In the genomic region with DNA sequence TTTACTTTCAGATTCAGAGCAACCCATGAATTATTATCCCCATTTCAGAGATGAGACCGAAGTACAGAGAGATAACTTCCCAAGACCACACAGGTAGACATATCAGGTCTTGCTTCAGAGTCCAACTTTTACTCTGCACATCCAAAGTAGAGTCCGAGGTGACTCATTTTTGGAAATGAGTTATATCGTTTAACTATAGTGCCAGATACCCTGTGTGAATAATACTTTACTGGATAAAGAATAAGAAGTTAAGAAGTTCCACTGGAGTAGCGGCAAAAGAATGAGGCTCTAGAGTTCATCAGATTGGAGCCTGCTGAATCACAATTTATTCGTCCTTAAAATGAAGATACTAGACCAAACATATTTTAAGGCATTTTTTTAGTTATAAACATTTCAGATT, we compare ENCODE assay signal across 30 cellular contexts.
DNase-seq lines count a peak whose midpoint lies in the region; ATAC-seq, FAIRE-seq and TF ChIP-seq lines count a peak whose summit lies in the region.
"Had no signal": no experiment of that assay in that cellular context is flagged by ENCODE, and none has a peak within 500 bp of the region (broad histone marks: within the 10 kb centered on the region; RNA-seq: fewer than 3 reads in every experiment).

No MANE protein-coding gene starts in this region.

- no TSS peak for BruUV-seq in mammary epithelial cell (replicated peaks; lab: Mats Ljungman, UMichigan)
- BruUV-seq in HepG2 (replicated peaks; lab: Mats Ljungman, UMichigan) = no TSS peak

- peaks cover 25% of the 10 kb centered on the region for H3K4me1 Mint-ChIP-seq in osteocyte (ENCODE audit: unreplicated experiment)
- H3K4me1 Mint-ChIP-seq: nephron progenitor cell had no signal

- H3K4me1 ChIP-seq in mammary epithelial cell (ENCODE audit: insufficient read depth, low read length) (peaks cover 14% of the 10 kb centered on the region), HepG2 (ENCODE audit: insufficient read depth, low read length) (no peaks in the 10 kb centered on the region), Peyer's patch (peaks cover 0 to 6% (median 0%) of the 10 kb centered on the region in 4 donors)
- H3K4me1 ChIP-seq: lower lobe of right lung, SJCRH30, spleen had no signal

- DNase-seq in ELR (ENCODE audit: low read depth) = peak; percentile 60
- peak; percentile 72 for DNase-seq in NCI-H226
- DNase-seq in mammary epithelial cell = peak; percentile 5
- no peak for DNase-seq in osteocyte (ENCODE audit: extremely low spot score, unreplicated experiment)
- no peak for DNase-seq in NCI-H748 treated with DMSO at 0.1 percent for 48 hours (lab: John Stamatoyannopoulos, UW)
- no peak for DNase-seq in HepG2 (ENCODE audit: low spot score)
- DNase-seq in Peyer's patch = no peak
- DNase-seq: activated CD8-positive, alpha-beta memory T cell treated with anti-CD3 and anti-CD28 coated beads for 24 hours; activated effector memory CD4-positive, alpha-beta T cell treated with anti-CD3 and anti-CD28 coated beads, Interleukin-2, amount 50 U/mL, for 16 hours; C1 segment of cervical spinal cord; COR-L47; DMS79 treated with DMSO at 0.1 percent for 48 hours; foreskin fibroblast; head of caudate nucleus; lower lobe of right lung; NCI-H1092 treated with DMSO at 0.1 percent for 48 hours; NCI-H187; NCI-H526; nephron progenitor cell; right cardiac atrium; SJCRH30; spleen; tibial artery had no signal

- H3K27me3 ChIP-seq in mammary epithelial cell (ENCODE audit: insufficient read depth, low read length) (no peaks in the 10 kb centered on the region), HepG2 (ENCODE audit: control insufficient read depth in 1 of 2, insufficient read depth in 2 of 2, low read length in 2 of 2) (no peaks in the 10 kb centered on the region), Peyer's patch (no peaks in the 10 kb centered on the region)
- H3K27me3 ChIP-seq: SJCRH30, spleen, tibial artery had no signal

- TF ChIP-seq POLR2A in HepG2 (IDR thresholded peaks at IDR 0.05; ENCODE audit: insufficient read depth in 1 of 2, low read depth in 2 of 2, low read length in 2 of 2) (no peak), Peyer's patch (IDR thresholded peaks at IDR 0.05) (no peak)

- no peaks in the 10 kb centered on the region for H3K27me3 Mint-ChIP-seq in osteocyte (ENCODE audit: unreplicated experiment)
- H3K27me3 Mint-ChIP-seq: brain had no signal

- CTCF ChIA-PET in mammary epithelial cell (lab: Charles Lee; ENCODE audit: low non-redundant PET) (no interaction called here), HepG2 (lab: Yijun Ruan, JAX; ENCODE audit: low intra/inter-chr PET ratio, low total read pairs) (no interaction called here)

- H3K79me2 ChIP-seq in mammary epithelial cell (ENCODE audit: insufficient read depth, low read length) (no peaks in the 10 kb centered on the region), HepG2 (ENCODE audit: insufficient read depth, low read length) (no peaks in the 10 kb centered on the region)

- TF ChIP-seq CTCF in mammary epithelial cell (conservative IDR thresholded peaks at IDR 0.05 in 1 of 2, IDR thresholded peaks at IDR 0.05 in 1 of 2; ENCODE audit: extremely low read depth in 1 of 2, insufficient read depth in 1 of 2, low read depth in 1 of 2, low read length in 2 of 2) (no peak), osteocyte (IDR thresholded peaks at IDR 0.05) (no peak), HepG2 (CRISPR knock-in tag; IDR thresholded peaks at IDR 0.05) (no peak), Peyer's patch (IDR thresholded peaks at IDR 0.05) (no peak)

- H2AFZ ChIP-seq in mammary epithelial cell (ENCODE audit: low read depth, low read length) (no peak overlapping the region), HepG2 (ENCODE audit: low read length) (no peak overlapping the region)

- TF ChIP-seq EP300 in HepG2 (IDR thresholded peaks at IDR 0.05; ENCODE audit: low read depth in 2 of 2, low read length in 2 of 2) (no peak), HepG2 (CRISPR knock-in tag; IDR thresholded peaks at IDR 0.05; ENCODE audit: borderline replicate concordance) (no peak)

- TF ChIP-seq RAD21 in HepG2 (CRISPR knock-in tag; IDR thresholded peaks at IDR 0.05) = no peak

- peaks cover 75% of the 10 kb centered on the region for H3K36me3 Mint-ChIP-seq in osteocyte (ENCODE audit: unreplicated experiment)

- in situ Hi-C loops in mammary epithelial cell (cut with MboI; ENCODE audit: low sequenced_read_pairs in 2 of 2) (no loop called here), HepG2 (cut with HindIII; ENCODE audit: extremely low pct_ligation_motif_present, low pct_unique_long_range_greater_than_20kb) (no loop called here)

- POLR2A ChIA-PET in HepG2 (lab: Yijun Ruan, JAX) = no interaction called here

- H3K27ac ChIP-seq in mammary epithelial cell (ENCODE audit: insufficient read depth, low read depth, low read length) (no peak overlapping the region), HepG2 (ENCODE audit: extremely low read length, insufficient read depth, low read length) (no peak overlapping the region), Peyer's patch (no peak overlapping the region)
- H3K27ac ChIP-seq: lower lobe of right lung, SJCRH30, spleen, tibial artery had no signal

- H3K36me3 ChIP-seq in mammary epithelial cell (ENCODE audit: insufficient read depth, low read length) = peaks cover 2% of the 10 kb centered on the region
- H3K36me3 ChIP-seq in HepG2 (replicated peaks in 1 of 2; ENCODE audit: control insufficient read depth in 1 of 2, insufficient read depth in 2 of 2, low read length in 2 of 2) = peaks cover 9 to 41% of the 10 kb centered on the region in 2 experiments; a peak in 3 of 5 replicates
- peaks cover 0 to 43% (median 3%) of the 10 kb centered on the region in 3 donors for H3K36me3 ChIP-seq in Peyer's patch

- H3K4me3 Mint-ChIP-seq in osteocyte (ENCODE audit: unreplicated experiment) = no peak overlapping the region
- H3K4me3 Mint-ChIP-seq: brain; nephron progenitor cell; T-helper 1 cell treated with Interleukin-12 subunit alpha and Interleukin-12 subunit beta and Interleukin-4 antibody, amounts not matched to agents 30 μg/mL and 1 μg/mL, for 36 hours had no signal

- FAIRE-seq in HepG2 (lab: Jason Lieb, UNC) = no peak
- FAIRE-seq: endothelial cell of umbilical vein, GM18507, keratinocyte had no signal

- no peaks in the 10 kb centered on the region for H3K9me3 ChIP-seq in mammary epithelial cell (replicated peaks; ENCODE audit: insufficient read depth, low read length)
- no peaks in the 10 kb centered on the region for H3K9me3 ChIP-seq in HepG2 (ENCODE audit: low read length)
- no peaks in the 10 kb centered on the region for H3K9me3 ChIP-seq in Peyer's patch
- H3K9me3 ChIP-seq: lower lobe of right lung, SJCRH30, spleen, tibial artery had no signal

- dilution Hi-C loops in mammary epithelial cell (cut with HindIII; ENCODE audit: low sequenced_read_pairs) = no loop called here

- 86% methylated on average over 5 of the region's 5 CpGs for WGBS in mammary epithelial cell (ENCODE audit: low coverage, missing lambda C conversion rate)
- WGBS in HepG2 (ENCODE audit: low lambda C conversion rate) = 98% methylated on average over 5 of the region's 5 CpGs

- H3K4me2 ChIP-seq in mammary epithelial cell (ENCODE audit: insufficient read depth, low read depth, low read length) (no peak overlapping the region), HepG2 (ENCODE audit: low read depth, low read length) (no peak overlapping the region)

- H3K9me3 Mint-ChIP-seq in osteocyte (ENCODE audit: unreplicated experiment) = no peaks in the 10 kb centered on the region
- H3K9me3 Mint-ChIP-seq: brain; nephron progenitor cell; T-helper 1 cell treated with Interleukin-12 subunit alpha and Interleukin-12 subunit beta and Interleukin-4 antibody, amounts not matched to agents 30 μg/mL and 1 μg/mL, for 36 hours had no signal

- intact Hi-C loops in mammary epithelial cell (cut with micrococcal nuclease) = loop anchor here (5.0 kb wide), 1 partner anchor 123 kb away; a partner anchor contains a TSS
- intact Hi-C loops in HepG2 (cut with micrococcal nuclease; ENCODE audit: unreplicated experiment) = no loop called here

- ATAC-seq in HepG2 (no peak), HG02981 (IDR thresholded peaks at IDR 0.05; ENCODE audit: unreplicated experiment) (no peak)
- ATAC-seq: lower lobe of right lung, Panc1, right cardiac atrium had no signal

- H3K4me3 ChIP-seq in mammary epithelial cell (replicated peaks in 1 of 3; ENCODE audit: insufficient read depth in 1 of 3, low read depth in 2 of 3, low read length in 3 of 3) = no peak overlapping the region
- H3K4me3 ChIP-seq in HepG2 (replicated peaks in 1 of 3; ENCODE audit: insufficient read depth in 1 of 3, low read depth in 2 of 3, low read length in 3 of 3) = no peak overlapping the region
- H3K4me3 ChIP-seq in Peyer's patch = no peak overlapping the region
- H3K4me3 ChIP-seq: lower lobe of right lung, SJCRH30, spleen, tibial artery had no signal

- peak overlapping the region; percentile 62 for H3K27ac Mint-ChIP-seq in osteocyte (ENCODE audit: unreplicated experiment)
- H3K27ac Mint-ChIP-seq: brain; nephron progenitor cell; T-helper 1 cell treated with Interleukin-12 subunit alpha and Interleukin-12 subunit beta and Interleukin-4 antibody, amounts not matched to agents 30 μg/mL and 1 μg/mL, for 36 hours had no signal

- no peaks in the 10 kb centered on the region for H4K20me1 ChIP-seq in mammary epithelial cell (ENCODE audit: insufficient read depth, low read length)
- H4K20me1 ChIP-seq in HepG2 (ENCODE audit: insufficient read depth, low read length) = no peaks in the 10 kb centered on the region

- H3K9ac ChIP-seq in mammary epithelial cell (ENCODE audit: insufficient read depth, low read length) (no peak overlapping the region), HepG2 (ENCODE audit: insufficient read depth, low read depth, low read length) (no peak overlapping the region)

TF ChIP-seq in HepG2, 621 proteins besides CTCF, POLR2A, EP300 and RAD21 (continues in another document):
- TF ChIP-seq, protein P1, sequence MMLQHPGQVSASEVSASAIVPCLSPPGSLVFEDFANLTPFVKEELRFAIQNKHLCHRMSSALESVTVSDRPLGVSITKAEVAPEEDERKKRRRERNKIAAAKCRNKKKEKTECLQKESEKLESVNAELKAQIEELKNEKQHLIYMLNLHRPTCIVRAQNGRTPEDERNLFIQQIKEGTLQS (CRISPR knock-in tag; IDR thresholded peaks at IDR 0.05) = no peak
- TF ChIP-seq, protein P2, sequence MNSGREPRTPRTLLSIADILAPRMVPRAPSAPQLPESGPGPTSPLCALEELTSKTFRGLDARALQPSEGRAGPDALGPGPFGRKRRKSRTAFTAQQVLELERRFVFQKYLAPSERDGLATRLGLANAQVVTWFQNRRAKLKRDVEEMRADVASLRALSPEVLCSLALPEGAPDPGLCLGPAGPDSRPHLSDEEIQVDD (CRISPR knock-in tag; IDR thresholded peaks at IDR 0.05; ENCODE audit: borderline replicate concordance) = no peak
- TF ChIP-seq ZNF510 (CRISPR knock-in tag; IDR thresholded peaks at IDR 0.05; ENCODE audit: low read depth) (no peak), NFRKB (IDR thresholded peaks at IDR 0.05) (no peak), NFIC (IDR thresholded peaks at IDR 0.05; ENCODE audit: low read length) (no peak), ZNF557 (CRISPR knock-in tag; IDR thresholded peaks at IDR 0.05) (no peak)

Comparison
In these comparisons a context has a peak if more than half of its experiments do, and no peak if none do; other contexts are left out.
1. DNase-seq: peak in ELR (single experiment), NCI-H226 (single experiment) and mammary epithelial cell (single experiment); none in osteocyte (single experiment), NCI-H748 treated with DMSO at 0.1 percent for 48 hours (single experiment), HepG2 (single experiment) and Peyer's patch (0 of 3).